In genomic region chr4:106316773-106317409, GRCh38 we compare ENCODE assay signal across 8 cellular contexts. TPM values are rescaled to one million over a fixed set of nuclear protein-coding genes. Genes with fewer than 3 reads are reported as not detected.
DNase-seq lines count a peak whose midpoint lies in the region; ATAC-seq and TF ChIP-seq lines count a peak whose summit lies in the region.

No MANE protein-coding gene starts in this region.

- H3K27me3 ChIP-seq in ascending aorta (no peaks in the 10 kb centered on the region), lung (ENCODE audit: control insufficient read depth, insufficient read depth) (no peaks in the 10 kb centered on the region)

- ATAC-seq in HG03135 (IDR thresholded peaks at IDR 0.05; ENCODE audit: unreplicated experiment) (peak; percentile 6), lung (ENCODE audit: insufficient read depth, low FRiP score) (no peak), HG03378 (IDR thresholded peaks at IDR 0.05; ENCODE audit: unreplicated experiment) (no peak), HG02973 (IDR thresholded peaks at IDR 0.05; ENCODE audit: unreplicated experiment) (no peak)

- DNase-seq in GM12864 (ENCODE audit: low read depth) (no peak), ascending aorta (ENCODE audit: low spot score in 2 of 2) (no peak), lung (ENCODE audit: low spot score) (no peak), GM19240 (ENCODE audit: insufficient read length, low spot score) (no peak), GM13977 (ENCODE audit: low spot score) (no peak)

- WGBS in lung, 2 donors: 4 to 5% methylated on average over 13 of the region's 13 CpGs

- intact Hi-C loops in ascending aorta (cut with DNase I): loop anchor here (2.0 to 10.0 kb wide), 5 partner anchors 45 to 1172 kb away; partner anchors contain the start of genes GSTCD, INTS12 and TET2

- TF ChIP-seq CTCF in GM12864 (IDR thresholded peaks at IDR 0.05; ENCODE audit: low read depth, low read length, missing control alignments) (no peak), ascending aorta (IDR thresholded peaks at IDR 0.05) (no peak), lung (IDR thresholded peaks at IDR 0.05; ENCODE audit: control extremely low read depth, extremely low read depth) (no peak), GM13977 (IDR thresholded peaks at IDR 0.05; ENCODE audit: extremely low read depth, insufficient read depth, missing control alignments) (no peak)

- H3K4me1 ChIP-seq in ascending aorta (peaks cover 3 to 27% of the 10 kb centered on the region in 2 donors), lung (ENCODE audit: control insufficient read depth in 2 of 2, insufficient read depth in 2 of 2, low read length in 2 of 2) (peaks cover 0 to 11% of the 10 kb centered on the region in 2 donors)

- H3K4me3 ChIP-seq in GM12864 (ENCODE audit: low read depth, low read length): peak overlapping the region; percentile 68
- peak overlapping the region; percentile 70 to 87 for H3K4me3 ChIP-seq in ascending aorta
- H3K4me3 ChIP-seq in lung: peak overlapping the region; percentile 86

- in situ Hi-C loops in GM13977 (cut with MboI; ENCODE audit: low pct_unique_long_range_greater_than_20kb, low sequenced_read_pairs, unreplicated experiment): no loop called here

- peak overlapping the region; percentile 89 to 97 for H3K27ac ChIP-seq in ascending aorta
- peak overlapping the region; percentile 93 to 97 for H3K27ac ChIP-seq in lung (ENCODE audit: low read depth in 1 of 2, low read length in 1 of 2)

- H3K9me3 ChIP-seq in ascending aorta (no peaks in the 10 kb centered on the region), lung (ENCODE audit: control insufficient read depth in 2 of 2, insufficient read depth in 1 of 2, low read length in 1 of 2) (no peaks in the 10 kb centered on the region)

- H3K36me3 ChIP-seq in ascending aorta (peaks cover 6 to 8% of the 10 kb centered on the region in 2 donors), lung (ENCODE audit: control insufficient read depth in 2 of 2, insufficient read depth in 2 of 2, low read length in 2 of 2) (peaks cover 0 to 2% of the 10 kb centered on the region in 2 donors)

RNA-seq across cellular contexts. Expression of gene AIMP1, which starts 0.5 kb away (rescaled TPM):
- total RNA-seq in ascending aorta (14.9 TPM), lung (10 to 100 TPM; 29.2 to 40.7 TPM)
- polyA plus RNA-seq in lung: 10 to 100 TPM; 28.7 to 31.0 TPM

RNA-seq across cellular contexts. Expression of gene TBCK, which starts 0.9 kb away (rescaled TPM):
- total RNA-seq in ascending aorta: 35.7 TPM
- 10 to 100 TPM; 29.7 to 71.2 TPM for total RNA-seq in lung
- 1 to 10 TPM; 6.7 to 7.6 TPM for polyA plus RNA-seq in lung

RNA-seq across cellular contexts. Expression of gene GIMD1, which starts 51.7 kb away (rescaled TPM):
- total RNA-seq in ascending aorta: not detected
- total RNA-seq in lung: not detected
- not detected for polyA plus RNA-seq in lung
